ENCODE assay signal across 14 cellular contexts in genomic region chr10:88082391-88082790, GRCh38.
DNase-seq lines count a peak whose midpoint lies in the region; ATAC-seq and TF ChIP-seq lines count a peak whose summit lies in the region.
"Had no signal": no experiment of that assay in that cellular context is flagged by ENCODE, and none has a peak within 500 bp of the region (broad histone marks: within the 10 kb centered on the region; RNA-seq: fewer than 3 reads in every experiment).

No MANE protein-coding gene starts in this region.

- ATAC-seq in GM21360 (IDR thresholded peaks at IDR 0.05; ENCODE audit: unreplicated experiment) (peak; percentile 13), HG03025 (IDR thresholded peaks at IDR 0.05; ENCODE audit: low FRiP score, unreplicated experiment) (peak; percentile 22)

- TF ChIP-seq CTCF in GM12865 (IDR thresholded peaks at IDR 0.05; ENCODE audit: insufficient read depth, low read depth, low read length, missing control alignments) (no peak), foreskin fibroblast (IDR thresholded peaks at IDR 0.05; ENCODE audit: low read depth, low read length) (no peak)

- H3K4me3 ChIP-seq in GM12865 (ENCODE audit: low read depth, low read length): peak overlapping the region; percentile 52
- H3K4me3 ChIP-seq in foreskin fibroblast (ENCODE audit: low read depth in 1 of 2, low read length in 2 of 2): no peak overlapping the region

- DNase-seq in GM12865 (ENCODE audit: low read depth) (peak; percentile 66), NCI-H69 (lab: John Stamatoyannopoulos, UW) (peak; percentile 48), foreskin fibroblast (no peak), iPS-NIHi11 (ENCODE audit: low spot score) (no peak), occipital lobe (lab: John Stamatoyannopoulos, UW) (no peak), NCI-H1048 (lab: John Stamatoyannopoulos, UW) (no peak)
- DNase-seq: amygdala; effector memory CD8-positive, alpha-beta T cell; H9; hypothalamus; stimulated activated CD8-positive, alpha-beta memory T cell treated with anti-CD3 and anti-CD28 coated beads, Interleukin-4, amount 100 ng/mL, for 48 hours; T-helper 2 cell had no signal

Comparison
In these comparisons a context has a peak if more than half of its experiments do, and no peak if none do; other contexts are left out.
1. DNase-seq: peak in GM12865 (single experiment) and NCI-H69 (single experiment); none in foreskin fibroblast (0 of 2), iPS-NIHi11 (single experiment), occipital lobe (single experiment) and NCI-H1048 (single experiment).